Comparison of ENCODE assay signal across 16 cellular contexts in genomic region chr20:39909447-39909846, GRCh38.
DNase-seq lines count a peak whose midpoint lies in the region; ATAC-seq and TF ChIP-seq lines count a peak whose summit lies in the region.
"Had no signal": no experiment of that assay in that cellular context is flagged by ENCODE, and none has a peak within 500 bp of the region (broad histone marks: within the 10 kb centered on the region; RNA-seq: fewer than 3 reads in every experiment).

No MANE protein-coding gene starts in this region.

- H3K4me1 ChIP-seq in heart right ventricle = peaks cover 0 to 10% (median 0%) of the 10 kb centered on the region in 9 donors
- no peaks in the 10 kb centered on the region for H3K4me1 ChIP-seq in aorta (ENCODE audit: control insufficient read depth in 1 of 2, insufficient read depth in 2 of 2, low read length in 2 of 2)
- H3K4me1 ChIP-seq in esophagus squamous epithelium = no peaks in the 10 kb centered on the region

- ATAC-seq in heart right ventricle (peak in 7 of 8 donors; percentile 51 to 79 (median 62)), omental fat pad (ENCODE audit: low FRiP score) (peak; percentile 59), aorta (ENCODE audit: low FRiP score) (peak; percentile 38), GM18861 (IDR thresholded peaks at IDR 0.05; ENCODE audit: unreplicated experiment) (no peak), GM18505 (IDR thresholded peaks at IDR 0.05; ENCODE audit: unreplicated experiment) (no peak)

- H3K4me3 ChIP-seq in heart right ventricle = no peak overlapping the region
- no peak overlapping the region for H3K4me3 ChIP-seq in aorta (ENCODE audit: low read length in 2 of 2)
- no peak overlapping the region for H3K4me3 ChIP-seq in esophagus squamous epithelium
- H3K4me3 ChIP-seq: BLaER1 treated with 17β-estradiol and CSF1 and Interleukin-3, amounts not matched to agents 10 nM and 100 nM had no signal

- H3K27me3 ChIP-seq in heart right ventricle (peaks cover 0 to 4% (median 0%) of the 10 kb centered on the region in 7 donors), aorta (ENCODE audit: control insufficient read depth in 1 of 2, insufficient read depth in 2 of 2, low read length in 1 of 2) (no peaks in the 10 kb centered on the region), esophagus squamous epithelium (no peaks in the 10 kb centered on the region)
- H3K27me3 ChIP-seq: BLaER1 treated with 17β-estradiol and CSF1 and Interleukin-3, amounts not matched to agents 10 nM and 100 nM had no signal

- 79 to 87% methylated on average over 4 of the region's 4 CpGs for WGBS in heart right ventricle, 2 donors
- WGBS in aorta, 2 donors = 90 to 92% methylated on average over 4 of the region's 4 CpGs
- WGBS in esophagus squamous epithelium, 2 donors = 59 to 69% methylated on average over 4 of the region's 4 CpGs

- TF ChIP-seq POLR2A in GM18505 (IDR thresholded peaks at IDR 0.05; ENCODE audit: borderline replicate concordance, extremely low read depth, insufficient read depth, insufficient read length) (no peak), esophagus squamous epithelium (IDR thresholded peaks at IDR 0.05) (no peak)

- intact Hi-C loops in heart right ventricle (cut with DNase I) = loop anchor here in 1 of 10 donors (10.0 kb wide), 1 partner anchor 155 kb away; no protein-coding TSS in a partner anchor
- intact Hi-C loops in aorta (cut with DNase I) = no loop called here
- intact Hi-C loops in esophagus squamous epithelium (cut with DNase I) = no loop called here

- H3K27ac ChIP-seq in heart right ventricle (no peak overlapping the region), aorta (ENCODE audit: low read depth in 1 of 2, low read length in 2 of 2) (no peak overlapping the region), esophagus squamous epithelium (no peak overlapping the region)
- H3K27ac ChIP-seq: 22Rv1 had no signal

- DNase-seq in NOMO-1 treated with DMSO at 0.1 percent for 48 hours (lab: John Stamatoyannopoulos, UW; ENCODE audit: unreplicated experiment) = peak; percentile 13
- DNase-seq in NOMO-1 treated with dmso at 0.1 percent for 144 hours (lab: John Stamatoyannopoulos, UW; ENCODE audit: unreplicated experiment) = no peak
- peak in 1 of 2 donors; percentile 37 for DNase-seq in heart right ventricle
- DNase-seq in omental fat pad (ENCODE audit: low spot score) = no peak
- DNase-seq in aorta = peak in 1 of 2 donors; percentile 65
- no peak for DNase-seq in esophagus squamous epithelium (lab: John Stamatoyannopoulos, UW)
- DNase-seq: DMS79, foreskin melanocyte, Kasumi-1, NCI-H1694 treated with DMSO at 0.1 percent for 48 hours, NCI-H69, occipital lobe had no signal

- H3K9me3 ChIP-seq in heart right ventricle = no peaks in the 10 kb centered on the region
- H3K9me3 ChIP-seq in aorta (ENCODE audit: control insufficient read depth, low read length) = no peaks in the 10 kb centered on the region
- H3K9me3 ChIP-seq in esophagus squamous epithelium = no peaks in the 10 kb centered on the region
- H3K9me3 ChIP-seq: BLaER1 treated with 17β-estradiol and CSF1 and Interleukin-3, amounts not matched to agents 10 nM and 100 nM had no signal

- H3K36me3 ChIP-seq in heart right ventricle (no peaks in the 10 kb centered on the region), aorta (ENCODE audit: control insufficient read depth in 1 of 2, insufficient read depth in 2 of 2, low read length in 1 of 2) (no peaks in the 10 kb centered on the region), esophagus squamous epithelium (no peaks in the 10 kb centered on the region)
- H3K36me3 ChIP-seq: BLaER1 treated with 17β-estradiol and CSF1 and Interleukin-3, amounts not matched to agents 10 nM and 100 nM had no signal

- TF ChIP-seq CTCF in heart right ventricle (IDR thresholded peaks at IDR 0.05) (no peak), omental fat pad (IDR thresholded peaks at IDR 0.05) (no peak), esophagus squamous epithelium (IDR thresholded peaks at IDR 0.05) (no peak)

Comparison
In these comparisons a context has a peak if more than half of its experiments do, and no peak if none do; other contexts are left out.
1. ATAC-seq: peak in heart right ventricle (7 of 8), omental fat pad (single experiment) and aorta (single experiment); none in GM18861 (single experiment) and GM18505 (single experiment).